ENCODE assay signal across 17 cellular contexts in the genomic region with DNA sequence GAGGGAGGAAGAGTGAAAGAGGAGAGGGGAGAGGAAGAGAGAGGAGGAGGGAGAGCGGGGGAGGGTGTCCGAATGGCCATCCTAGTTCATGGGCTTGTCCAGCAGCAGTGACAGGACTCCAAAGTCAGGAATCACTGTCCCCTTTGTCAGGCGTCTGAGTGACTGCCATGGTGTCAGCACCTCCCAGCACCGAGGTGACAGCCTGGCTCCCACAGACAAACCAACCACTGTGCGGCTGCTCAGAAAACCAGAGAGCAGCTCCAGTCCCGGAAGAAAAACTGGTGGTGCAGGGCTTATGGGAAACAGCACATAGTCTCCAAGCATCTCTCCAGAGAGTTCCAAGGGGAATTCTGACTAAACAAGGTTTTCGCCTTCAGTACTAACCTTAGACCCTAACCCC. TPM values are rescaled to one million over a fixed set of nuclear protein-coding genes. Genes with fewer than 3 reads are reported as not detected.
"Had no signal": no experiment of that assay in that cellular context is flagged by ENCODE, and none has a peak within 500 bp of the region (broad histone marks: within the 10 kb centered on the region; RNA-seq: fewer than 3 reads in every experiment).

No MANE protein-coding gene starts in this region.

- H3K27me3 ChIP-seq: foreskin keratinocyte, sigmoid colon had no signal

- H3K36me3 Mint-ChIP-seq: activated CD4-positive, alpha-beta memory T cell treated with anti-CD3 and anti-CD28 coated beads for 36 hours; activated CD8-positive, alpha-beta memory T cell treated with anti-CD3 and anti-CD28 coated beads, Interleukin-2, amount 10 ng/mL, durations not matched to agents 7 days and 5 days; brain; naive thymus-derived CD8-positive, alpha-beta T cell had no signal

- H3K9me3 Mint-ChIP-seq: central memory CD8-positive, alpha-beta T cell had no signal

- H3K36me3 ChIP-seq: sigmoid colon, spleen had no signal

- H3K4me3 ChIP-seq: sigmoid colon, spleen had no signal

- DNase-seq: activated CD4-positive, alpha-beta memory T cell treated with anti-CD3 and anti-CD28 coated beads for 36 hours; activated CD4-positive, alpha-beta T cell treated with anti-CD3 and anti-CD28 coated beads for 36 hours; activated CD8-positive, alpha-beta memory T cell treated with anti-CD3 and anti-CD28 coated beads, Interleukin-2, amount 10 ng/mL, durations not matched to agents 7 days and 5 days; activated effector memory CD4-positive, alpha-beta T cell treated with Interleukin-2 at 50 U/mL for 16 hours; activated naive CD4-positive, alpha-beta T cell treated with anti-CD3 and anti-CD28 coated beads, Interleukin-2, amount 50 U/mL, for 16 hours; activated T-cell treated with anti-CD3 and anti-CD28 coated beads, Interleukin-2, amount 50 U/mL, for 1 hour; effector memory CD4-positive, alpha-beta T cell; foreskin keratinocyte; naive thymus-derived CD8-positive, alpha-beta T cell; spleen; stimulated activated naive CD8-positive, alpha-beta T cell treated with anti-CD3 and anti-CD28 coated beads, Interleukin-15, amount 100 ng/mL, for 72 hours; T-helper 17 cell had no signal

- H3K27ac ChIP-seq: foreskin keratinocyte, sigmoid colon, spleen had no signal

- H3K4me3 Mint-ChIP-seq: activated CD4-positive, alpha-beta memory T cell treated with anti-CD3 and anti-CD28 coated beads for 36 hours; activated CD4-positive, alpha-beta T cell treated with anti-CD3 and anti-CD28 coated beads for 36 hours; activated CD8-positive, alpha-beta memory T cell treated with anti-CD3 and anti-CD28 coated beads, Interleukin-2, amount 10 ng/mL, durations not matched to agents 7 days and 5 days; brain; central memory CD8-positive, alpha-beta T cell; naive thymus-derived CD8-positive, alpha-beta T cell; stimulated activated naive CD8-positive, alpha-beta T cell treated with anti-CD3 and anti-CD28 coated beads, Interleukin-15, amount 100 ng/mL, for 72 hours; T-helper 17 cell had no signal

- H3K4me1 Mint-ChIP-seq: activated CD4-positive, alpha-beta T cell treated with anti-CD3 and anti-CD28 coated beads for 36 hours; activated CD8-positive, alpha-beta memory T cell treated with anti-CD3 and anti-CD28 coated beads, Interleukin-2, amount 10 ng/mL, durations not matched to agents 7 days and 5 days; central memory CD8-positive, alpha-beta T cell; naive thymus-derived CD8-positive, alpha-beta T cell; stimulated activated naive CD8-positive, alpha-beta T cell treated with anti-CD3 and anti-CD28 coated beads, Interleukin-15, amount 100 ng/mL, for 72 hours; T-helper 17 cell had no signal

- FAIRE-seq: islet of Langerhans had no signal

- H3K4me1 ChIP-seq: foreskin keratinocyte, sigmoid colon, spleen had no signal

- H3K27me3 Mint-ChIP-seq: activated CD8-positive, alpha-beta memory T cell treated with anti-CD3 and anti-CD28 coated beads, Interleukin-2, amount 10 ng/mL, durations not matched to agents 7 days and 5 days had no signal

- H3K27ac Mint-ChIP-seq: activated CD4-positive, alpha-beta memory T cell treated with anti-CD3 and anti-CD28 coated beads for 36 hours; activated CD4-positive, alpha-beta T cell treated with anti-CD3 and anti-CD28 coated beads for 36 hours; activated CD8-positive, alpha-beta memory T cell treated with anti-CD3 and anti-CD28 coated beads, Interleukin-2, amount 10 ng/mL, durations not matched to agents 7 days and 5 days; brain; naive thymus-derived CD8-positive, alpha-beta T cell; stimulated activated naive CD8-positive, alpha-beta T cell treated with anti-CD3 and anti-CD28 coated beads, Interleukin-15, amount 100 ng/mL, for 72 hours; T-helper 17 cell had no signal

RNA-seq across cellular contexts. Expression of a gene that starts 18.9 kb away (rescaled TPM):
- total RNA-seq: activated CD4-positive, alpha-beta T cell treated with anti-CD3 and anti-CD28 coated beads for 36 hours; lung microvascular endothelial cell; naive thymus-derived CD8-positive, alpha-beta T cell had no signal
